Comparison of ENCODE assay signal across 23 cellular contexts in genomic region chr5:168892618-168893017, GRCh38.
"Had no signal": no experiment of that assay in that cellular context is flagged by ENCODE, and none has a peak within 500 bp of the region (broad histone marks: within the 10 kb centered on the region; RNA-seq: fewer than 3 reads in every experiment).

No MANE protein-coding gene starts in this region.

- DNase-seq: IMR-90, Karpas-422, KG1, MG63, NCI-H1092, NCI-H1105 treated with DMSO at 0.1 percent for 48 hours, NCI-H1417 treated with DMSO at 0.1 percent for 48 hours, NCI-H146, NCI-H1694 treated with DMSO at 0.1 percent for 48 hours, NCI-H1930, NCI-H2081, NCI-H2107, NCI-H226, NCI-H446, NCI-H510A, NCI-H526, Right ventricle myocardium superior, RPMI8226, SIG-M5 had no signal

- H3K27me3 ChIP-seq: SJSA1 had no signal

- FAIRE-seq: HepG2, RCC 7860 had no signal

- H3K27ac ChIP-seq: SJSA1, SK-N-MC had no signal

- H3K9me3 ChIP-seq: MG63, SJSA1 had no signal

- H3K36me3 ChIP-seq: MG63, SJSA1 had no signal

- H3K4me3 ChIP-seq: MG63, SJSA1, SK-N-MC had no signal

- ATAC-seq: HepG2 had no signal
